11 cellular contexts compared by ENCODE assay signal in genomic region chr4:59247032-59247431, GRCh38.
A peak's percentile ranks its signal among the peaks of the same experiment; 100 is the strongest.
DNase-seq lines count a peak whose midpoint lies in the region; ATAC-seq, FAIRE-seq and TF ChIP-seq lines count a peak whose summit lies in the region.
"Had no signal": no experiment of that assay in that cellular context is flagged by ENCODE, and none has a peak within 500 bp of the region (broad histone marks: within the 10 kb centered on the region; RNA-seq: fewer than 3 reads in every experiment).

No MANE protein-coding gene starts in this region.

- H3K27ac ChIP-seq in body of pancreas (no peak overlapping the region), gastrocnemius medialis (no peak overlapping the region)
- H3K27ac ChIP-seq: spleen had no signal

- peak; percentile 15 for TF ChIP-seq CTCF in astrocyte of the spinal cord (IDR thresholded peaks at IDR 0.05; ENCODE audit: low read depth, low read length)
- peak in 3 of 7 experiments; percentile 19 to 22 (median 20) for TF ChIP-seq CTCF in body of pancreas (IDR thresholded peaks at IDR 0.05)
- no peak for TF ChIP-seq CTCF in gastrocnemius medialis (IDR thresholded peaks at IDR 0.05 in 4 of 5, conservative IDR thresholded peaks at IDR 0.05 in 1 of 5)

- H3K9me3 ChIP-seq in body of pancreas (no peaks in the 10 kb centered on the region), gastrocnemius medialis (no peaks in the 10 kb centered on the region)

- DNase-seq in DMS 273 treated with DMSO at 0.1 percent for 48 hours (lab: John Stamatoyannopoulos, UW) (peak; percentile 0), Kasumi-1 (lab: John Stamatoyannopoulos, UW) (peak; percentile 46 to 59), astrocyte of the spinal cord (ENCODE audit: low read depth, low spot score) (no peak), medulla oblongata (ENCODE audit: extremely low spot score) (peak; percentile 14), body of pancreas (no peak), gastrocnemius medialis (no peak), H54 (ENCODE audit: insufficient read length, low spot score) (no peak)
- no peak for DNase-seq in stimulated activated CD4-positive, alpha-beta T cell treated with anti-CD3 and anti-CD28 coated beads, Interleukin-12 subunit alpha, Interleukin-12 subunit beta, amount 100 ng/mL, for 4 hours
- DNase-seq: H7, spleen had no signal

- intact Hi-C loops in body of pancreas (cut with DNase I) (no loop called here), gastrocnemius medialis (cut with DNase I; ENCODE audit: low total_unique reads) (no loop called here)

- FAIRE-seq in H54 (lab: Jason Lieb, UNC): no peak

- ATAC-seq in body of pancreas (no peak), gastrocnemius medialis (no peak)
- ATAC-seq: stimulated activated memory B cell treated with anti-CD40 and anti-IgM and Interleukin-4, amounts not matched to agents 10 μg/mL and 1 μg/mL and 100 μg/mL, for 72 hours had no signal

- 0 to 2% methylated on average over 1 of the region's 1 CpG for WGBS in body of pancreas, 2 donors

- no peaks in the 10 kb centered on the region for H3K4me1 ChIP-seq in body of pancreas
- no peaks in the 10 kb centered on the region for H3K4me1 ChIP-seq in gastrocnemius medialis
- H3K4me1 ChIP-seq: spleen had no signal

- H3K4me3 ChIP-seq in astrocyte of the spinal cord (ENCODE audit: low read depth, low read length) (no peak overlapping the region), body of pancreas (no peak overlapping the region), gastrocnemius medialis (no peak overlapping the region)
- H3K4me3 ChIP-seq: spleen had no signal

- in situ Hi-C loops in astrocyte of the spinal cord (cut with HindIII; ENCODE audit: low sequenced_read_pairs): no loop called here
- in situ Hi-C loops in gastrocnemius medialis (cut with MboI; ENCODE audit: low sequenced_read_pairs in 4 of 4): no loop called here

- no peaks in the 10 kb centered on the region for H3K27me3 ChIP-seq in body of pancreas
- H3K27me3 ChIP-seq in gastrocnemius medialis: no peaks in the 10 kb centered on the region
- H3K27me3 ChIP-seq: spleen had no signal

- H3K36me3 ChIP-seq in body of pancreas (replicated peaks in 1 of 2; ENCODE audit: insufficient read depth in 1 of 2, low read depth in 2 of 2): no peaks in the 10 kb centered on the region
- no peaks in the 10 kb centered on the region for H3K36me3 ChIP-seq in gastrocnemius medialis
- H3K36me3 ChIP-seq: spleen had no signal

- TF ChIP-seq POLR2A in body of pancreas (IDR thresholded peaks at IDR 0.05): no peak
- TF ChIP-seq POLR2A in gastrocnemius medialis (IDR thresholded peaks at IDR 0.05): no peak
- TF ChIP-seq POLR2A in H54 (IDR thresholded peaks at IDR 0.05; ENCODE audit: low read depth, low read length): no peak

Comparison
In these comparisons a context has a peak if more than half of its experiments do, and no peak if none do; other contexts are left out.
1. DNase-seq: peak in DMS 273 treated with DMSO at 0.1 percent for 48 hours (single experiment), Kasumi-1 (2 of 2) and medulla oblongata (single experiment); none in astrocyte of the spinal cord (single experiment), body of pancreas (0 of 4), stimulated activated CD4-positive, alpha-beta T cell treated with anti-CD3 and anti-CD28 coated beads, Interleukin-12 subunit alpha, Interleukin-12 subunit beta, amount 100 ng/mL, for 4 hours (single experiment), gastrocnemius medialis (0 of 2) and H54 (single experiment).